1 cellular context compared by ENCODE assay signal in genomic region chr16:67954421-67955196, GRCh38.
TF ChIP-seq lines count a peak whose summit lies in the region.

No MANE protein-coding gene starts in this region.

TF ChIP-seq in IMR-90, 13 proteins besides CTCF, POLR2A, EP300 and RAD21:
- no peak for TF ChIP-seq ELK1 (IDR thresholded peaks at IDR 0.05; ENCODE audit: borderline replicate concordance, low read depth, low read length)
- no peak for TF ChIP-seq CHD1 (IDR thresholded peaks at IDR 0.05; ENCODE audit: low read depth, low read length)
- TF ChIP-seq MXI1 (IDR thresholded peaks at IDR 0.05; ENCODE audit: borderline replicate concordance, low read depth, low read length): no peak
- TF ChIP-seq BHLHE40 (IDR thresholded peaks at IDR 0.05; ENCODE audit: low read depth, low read length): no peak
- no peak for TF ChIP-seq RCOR1 (IDR thresholded peaks at IDR 0.05; ENCODE audit: insufficient replicate concordance, low read length)
- no peak for TF ChIP-seq CEBPB (IDR thresholded peaks at IDR 0.05; ENCODE audit: low read depth, low read length)
- no peak for TF ChIP-seq RFX5 (IDR thresholded peaks at IDR 0.05; ENCODE audit: low read depth, low read length)
- TF ChIP-seq NFE2L2 (IDR thresholded peaks at IDR 0.05; ENCODE audit: low read depth, low read length): no peak
